ENCODE assay signal across 8 cellular contexts in the genomic region with DNA sequence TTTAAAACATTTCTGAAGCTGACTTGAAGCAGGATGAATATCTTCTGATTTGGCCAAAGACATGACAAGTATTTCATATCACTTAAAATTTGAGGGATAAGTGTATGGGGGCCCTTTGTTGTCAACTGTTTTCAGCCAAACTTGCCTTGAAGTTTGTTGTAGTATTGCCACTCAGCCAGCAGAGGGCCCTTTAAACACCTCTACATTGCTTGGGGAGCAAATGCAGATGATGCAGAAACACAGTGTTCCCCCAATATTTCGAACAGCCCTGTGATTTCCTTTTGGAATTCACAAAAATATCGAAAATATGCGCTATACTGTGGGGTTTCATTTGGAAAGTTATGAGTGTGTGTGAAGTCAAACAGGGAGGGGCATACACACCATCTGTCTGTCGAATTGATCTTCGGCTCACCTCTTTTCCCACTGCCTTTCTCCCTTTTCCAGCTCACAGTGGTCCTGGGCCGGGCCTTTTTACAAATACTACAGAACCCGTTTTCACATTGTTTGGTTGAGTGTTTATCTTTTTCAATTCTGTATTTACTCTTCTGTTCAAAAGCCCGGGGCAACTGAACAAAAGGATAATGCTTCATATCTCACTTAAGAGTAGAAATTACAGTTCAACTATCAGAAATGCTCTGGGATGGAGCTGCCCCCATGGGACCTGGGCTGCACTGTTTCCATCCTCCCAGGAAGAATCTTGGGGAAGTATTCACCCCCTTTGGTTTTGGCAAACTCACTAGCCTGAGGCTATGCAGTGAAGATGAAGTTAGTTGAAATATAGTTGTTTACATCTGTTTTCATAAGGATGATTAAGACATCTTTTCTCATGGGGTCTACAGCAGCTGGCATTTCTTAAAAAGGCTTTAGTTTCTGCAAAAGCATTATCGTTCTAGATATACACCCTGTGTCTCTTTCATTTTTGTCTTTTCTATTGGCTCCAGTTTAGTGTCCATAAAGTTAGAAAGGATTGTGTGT.
DNase-seq lines count a peak whose midpoint lies in the region; ATAC-seq and TF ChIP-seq lines count a peak whose summit lies in the region.

No MANE protein-coding gene starts in this region.

- H3K9me2 ChIP-seq in GM23248 (ENCODE audit: insufficient read depth) = no peaks in the 10 kb centered on the region

- no peaks in the 10 kb centered on the region for H3K9me3 ChIP-seq in CD8-positive, alpha-beta memory T cell (ENCODE audit: low read length)
- H3K9me3 ChIP-seq in GM23248 (ENCODE audit: low read depth) = no peaks in the 10 kb centered on the region
- H3K9me3 ChIP-seq in esophagus muscularis mucosa = no peaks in the 10 kb centered on the region
- no peaks in the 10 kb centered on the region for H3K9me3 ChIP-seq in tibial artery

- no peak overlapping the region for H3K27ac ChIP-seq in CD8-positive, alpha-beta memory T cell (ENCODE audit: low read depth, low read length)
- H3K27ac ChIP-seq in GM23248 (no peak overlapping the region), esophagus muscularis mucosa (replicated peaks in 1 of 4) (no peak overlapping the region), tibial artery (no peak overlapping the region)

- H3K9me3 Mint-ChIP-seq in CD8-positive, alpha-beta memory T cell = no peaks in the 10 kb centered on the region
- H3K9me3 Mint-ChIP-seq in neural crest cell = no peaks in the 10 kb centered on the region

- no peak for TF ChIP-seq EP300 in esophagus muscularis mucosa (IDR thresholded peaks at IDR 0.05)

- DNase-seq in CD8-positive, alpha-beta memory T cell = peak; percentile 11 to 51 (median 42)
- DNase-seq in GM23248 (peak; percentile 62), NCI-H2196 (lab: John Stamatoyannopoulos, UW; ENCODE audit: unreplicated experiment) (peak; percentile 28), esophagus muscularis mucosa (ENCODE audit: extremely low spot score) (peak; percentile 66), neural crest cell (ENCODE audit: low read depth, low spot score) (peak; percentile 37), tibial artery (peak in 1 of 2 donors; percentile 38)
- peak; percentile 71 for DNase-seq in activated CD8-positive, alpha-beta memory T cell treated with anti-CD3 and anti-CD28 coated beads for 24 hours

- H3K36me3 ChIP-seq in CD8-positive, alpha-beta memory T cell (ENCODE audit: insufficient read depth, low read length) = no peaks in the 10 kb centered on the region
- H3K36me3 ChIP-seq in GM23248 (ENCODE audit: low read depth) (no peaks in the 10 kb centered on the region), esophagus muscularis mucosa (peaks cover 0 to 4% (median 0%) of the 10 kb centered on the region in 4 donors), tibial artery (no peaks in the 10 kb centered on the region)

- H3K27me3 ChIP-seq in CD8-positive, alpha-beta memory T cell (ENCODE audit: insufficient read depth, low read length, poor library complexity, severe bottlenecking) = no peaks in the 10 kb centered on the region
- H3K27me3 ChIP-seq in GM23248 (replicated peaks; ENCODE audit: insufficient read depth) = no peaks in the 10 kb centered on the region
- H3K27me3 ChIP-seq in esophagus muscularis mucosa = no peaks in the 10 kb centered on the region
- H3K27me3 ChIP-seq in tibial artery = no peaks in the 10 kb centered on the region

- no peaks in the 10 kb centered on the region for H3K27me3 Mint-ChIP-seq in CD8-positive, alpha-beta memory T cell
- no peaks in the 10 kb centered on the region for H3K27me3 Mint-ChIP-seq in neural crest cell (ENCODE audit: low read depth)

- H3K36me3 Mint-ChIP-seq in CD8-positive, alpha-beta memory T cell = peaks cover 0 to 1% (median 0%) of the 10 kb centered on the region in 3 donors
- peaks cover 16% of the 10 kb centered on the region for H3K36me3 Mint-ChIP-seq in neural crest cell (ENCODE audit: low read depth)

- H3K9ac ChIP-seq in GM23248 = no peak overlapping the region

- H2AFZ ChIP-seq in GM23248 = no peak overlapping the region

- peak overlapping the region in 2 of 8 donors; percentile 50 to 77 for H3K27ac Mint-ChIP-seq in CD8-positive, alpha-beta memory T cell
- no peak overlapping the region for H3K27ac Mint-ChIP-seq in neural crest cell (ENCODE audit: unreplicated experiment)

- H3K4me2 ChIP-seq in GM23248 (ENCODE audit: unreplicated experiment) = no peak overlapping the region

- CTCF ChIA-PET in CD8-positive, alpha-beta memory T cell (lab: Charles Lee) = interaction anchor here (0.7 to 2.6 kb wide), 20 partner anchors 8 to 466 kb away, joined by 3 to 14 read pairs (median 5); a partner anchor contains a TSS

- no peak overlapping the region for H3K4me3 ChIP-seq in CD8-positive, alpha-beta memory T cell (ENCODE audit: low read length)
- no peak overlapping the region for H3K4me3 ChIP-seq in GM23248
- no peak overlapping the region for H3K4me3 ChIP-seq in esophagus muscularis mucosa
- H3K4me3 ChIP-seq in tibial artery = no peak overlapping the region

- ATAC-seq in GM21576 (IDR thresholded peaks at IDR 0.05; ENCODE audit: unreplicated experiment) = no peak

- H4K20me1 ChIP-seq in GM23248 (ENCODE audit: insufficient read depth) = no peaks in the 10 kb centered on the region

- no peaks in the 10 kb centered on the region for H3F3A ChIP-seq in GM23248 (ENCODE audit: insufficient read depth)

- H3K4me3 Mint-ChIP-seq in CD8-positive, alpha-beta memory T cell = no peak overlapping the region
- H3K4me3 Mint-ChIP-seq in neural crest cell = no peak overlapping the region

- peak; percentile 66 to 81 (median 72) for TF ChIP-seq CTCF in esophagus muscularis mucosa (IDR thresholded peaks at IDR 0.05)
- TF ChIP-seq CTCF in neural crest cell (conservative IDR thresholded peaks at IDR 0.05) = peak; percentile 83
- peak; percentile 65 to 66 for TF ChIP-seq CTCF in tibial artery (IDR thresholded peaks at IDR 0.05)

- no peaks in the 10 kb centered on the region for H3K79me2 ChIP-seq in GM23248 (ENCODE audit: insufficient read depth)

- no peak for TF ChIP-seq POLR2A in esophagus muscularis mucosa (IDR thresholded peaks at IDR 0.05; ENCODE audit: low read depth)

- 48 to 52% methylated on average over 9 of the region's 9 CpGs for WGBS in GM23248 (ENCODE audit: low coverage in 1 of 2, low lambda C conversion rate in 2 of 2, missing lambda C conversion rate in 2 of 2), 2 experiments
- WGBS in esophagus muscularis mucosa = 65% methylated on average over 9 of the region's 9 CpGs

- in situ Hi-C loops in GM23248 (cut with MboI) = loop anchor here (10.0 kb wide), 1 partner anchor 155 kb away; no protein-coding TSS in a partner anchor

- H3K4me1 ChIP-seq in CD8-positive, alpha-beta memory T cell (ENCODE audit: insufficient read depth, low read length) = no peaks in the 10 kb centered on the region
- H3K4me1 ChIP-seq in GM23248 (ENCODE audit: insufficient read depth) (no peaks in the 10 kb centered on the region), esophagus muscularis mucosa (no peaks in the 10 kb centered on the region), tibial artery (no peaks in the 10 kb centered on the region)

- POLR2A ChIA-PET in CD8-positive, alpha-beta memory T cell (lab: Charles Lee) = no interaction called here

- peaks cover under 1 to 1% (median 1%) of the 10 kb centered on the region in 3 donors for H3K4me1 Mint-ChIP-seq in CD8-positive, alpha-beta memory T cell
- H3K4me1 Mint-ChIP-seq in neural crest cell = peaks cover 10% of the 10 kb centered on the region

- intact Hi-C loops in esophagus muscularis mucosa (cut with DNase I) = no loop called here
- intact Hi-C loops in tibial artery (cut with DNase I; ENCODE audit: low total_unique reads) = loop anchor here (5.0 kb wide), 1 partner anchor 162 kb away; no protein-coding TSS in a partner anchor
